In genomic region chrX:21853578-21853977, GRCh38 we compare ENCODE assay signal across 22 cellular contexts. TPM values are rescaled to one million over a fixed set of nuclear protein-coding genes. Genes with fewer than 3 reads are reported as not detected.
DNase-seq lines count a peak whose midpoint lies in the region; ATAC-seq, FAIRE-seq and TF ChIP-seq lines count a peak whose summit lies in the region.
"Had no signal": no experiment of that assay in that cellular context is flagged by ENCODE, and none has a peak within 500 bp of the region (broad histone marks: within the 10 kb centered on the region; RNA-seq: fewer than 3 reads in every experiment).

No MANE protein-coding gene starts in this region.

- POLR2A ChIA-PET in A549 (lab: Yijun Ruan, JAX): no interaction called here
- POLR2A ChIA-PET in HCT116 (lab: Charles Lee): no interaction called here
- POLR2A ChIA-PET in IMR-90 (lab: Charles Lee; ENCODE audit: unreplicated experiment): no interaction called here
- POLR2A ChIA-PET in K562 (lab: Yijun Ruan, JAX): no interaction called here

- H3K4me2 ChIP-seq in A549 (no peak overlapping the region), HCT116 (ENCODE audit: low read length) (no peak overlapping the region), IMR-90 (ENCODE audit: low read depth, low read length) (no peak overlapping the region), K562 (ENCODE audit: insufficient read depth, low read length) (no peak overlapping the region)
- H3K4me2 ChIP-seq: BLaER1 treated with 17β-estradiol and CSF1 and Interleukin-3, amounts not matched to agents 10 nM and 100 nM had no signal

- FAIRE-seq in A549 (lab: Jason Lieb, UNC): peak; percentile 80
- FAIRE-seq in K562 (lab: Jason Lieb, UNC): no peak
- FAIRE-seq: D721Med, G401.6, GM12891, GM19239 had no signal

- RAD21 ChIA-PET in HCT116 (lab: Charles Lee; ENCODE audit: low non-redundant PET in 1 of 2, low total read pairs in 2 of 2, uncharacterized antibody in 2 of 2, unreplicated experiment in 2 of 2): no interaction called here

- no peak overlapping the region for H2AK9ac ChIP-seq in IMR-90 (replicated peaks; ENCODE audit: low read depth, low read length, poor library complexity)

- no peak overlapping the region for H2AK5ac ChIP-seq in IMR-90 (ENCODE audit: low read depth, low read length)

- H3K36me3 ChIP-seq in HCT116 (ENCODE audit: control insufficient read depth in 1 of 2, insufficient read depth in 2 of 2, low read length in 2 of 2) (no peaks in the 10 kb centered on the region; a peak in 1 of 4 replicates), IMR-90 (ENCODE audit: control insufficient read depth, insufficient read depth, low read length) (peaks cover 11% of the 10 kb centered on the region), K562 (ENCODE audit: control insufficient read depth, insufficient read depth, low read length) (peaks cover 26% of the 10 kb centered on the region; the same call in 2 of the 3 replicates)

- no peak overlapping the region for H3K9ac ChIP-seq in HCT116 (ENCODE audit: low read length)
- no peak overlapping the region for H3K9ac ChIP-seq in IMR-90 (ENCODE audit: low read depth, low read length)
- no peak overlapping the region for H3K9ac ChIP-seq in K562 (ENCODE audit: insufficient read depth in 1 of 2, low read depth in 2 of 2, low read length in 2 of 2)
- H3K9ac ChIP-seq: BLaER1 treated with 17β-estradiol and CSF1 and Interleukin-3, amounts not matched to agents 10 nM and 100 nM had no signal

- H3K9me1 ChIP-seq in IMR-90 (ENCODE audit: insufficient read depth, low read length) (no peaks in the 10 kb centered on the region), K562 (ENCODE audit: control insufficient read depth, insufficient read depth, low read length) (no peaks in the 10 kb centered on the region)

- H3K79me1 ChIP-seq in IMR-90 (ENCODE audit: low read depth in 1 of 2, low read length in 2 of 2): no peaks in the 10 kb centered on the region

- TF ChIP-seq EP300 in A549 (IDR thresholded peaks at IDR 0.05) (no peak), K562 (IDR thresholded peaks at IDR 0.05; ENCODE audit: low read length) (no peak)

- no peak overlapping the region for H2BK120ac ChIP-seq in IMR-90 (ENCODE audit: low read depth, low read length)

- H4K20me1 ChIP-seq in HCT116 (ENCODE audit: insufficient read depth) (no peaks in the 10 kb centered on the region), IMR-90 (ENCODE audit: insufficient read depth, low read length) (no peaks in the 10 kb centered on the region), K562 (replicated peaks; ENCODE audit: control insufficient read depth, insufficient read depth, low read length) (no peaks in the 10 kb centered on the region)
- H4K20me1 ChIP-seq: BLaER1 treated with 17β-estradiol and CSF1 and Interleukin-3, amounts not matched to agents 10 nM and 100 nM had no signal

- no peaks in the 10 kb centered on the region for H3K9me2 ChIP-seq in HCT116 (ENCODE audit: insufficient read depth)

- in situ Hi-C loops in IMR-90 (cut with MboI; ENCODE audit: low sequenced_read_pairs): no loop called here
- in situ Hi-C loops in K562 (cut with MboI): no loop called here

- ATAC-seq in A549 (no peak), HCT116 (no peak), IMR-90 (ENCODE audit: low read depth) (no peak), K562 (no peak), HG02588 (IDR thresholded peaks at IDR 0.05; ENCODE audit: unreplicated experiment) (no peak)
- ATAC-seq: CD8-positive, alpha-beta T cell had no signal

- H3K14ac ChIP-seq in IMR-90 (replicated peaks; ENCODE audit: low read depth, low read length): no peak overlapping the region

- H2BK20ac ChIP-seq in IMR-90 (ENCODE audit: low read depth, low read length): no peak overlapping the region

- TF ChIP-seq RAD21 in A549 (conservative IDR thresholded peaks at IDR 0.05 in 1 of 2, IDR thresholded peaks at IDR 0.05 in 1 of 2): no peak
- no peak for TF ChIP-seq RAD21 in HCT116 (IDR thresholded peaks at IDR 0.05; ENCODE audit: low read depth)
- TF ChIP-seq RAD21 in IMR-90 (IDR thresholded peaks at IDR 0.05; ENCODE audit: low read length): no peak
- no peak for TF ChIP-seq RAD21 in K562 (CRISPR knock-in tag; conservative IDR thresholded peaks at IDR 0.05 in 1 of 2, IDR thresholded peaks at IDR 0.05 in 1 of 2)

- H3K27ac ChIP-seq in A549: no peak overlapping the region
- H3K27ac ChIP-seq in HCT116 (ENCODE audit: low read depth, low read length): no peak overlapping the region
- H3K27ac ChIP-seq in IMR-90 (ENCODE audit: insufficient read depth, low read length): no peak overlapping the region
- no peak overlapping the region for H3K27ac ChIP-seq in K562 (ENCODE audit: extremely low read depth, low read depth, low read length)
- H3K27ac ChIP-seq: BLaER1 treated with 17β-estradiol and CSF1 and Interleukin-3, amounts not matched to agents 10 nM and 100 nM; C4-2B had no signal

- H3K56ac ChIP-seq in IMR-90 (ENCODE audit: extremely low read depth, insufficient read depth, low read length): no peak overlapping the region

- H2BK5ac ChIP-seq in IMR-90 (ENCODE audit: low read depth, low read length, poor library complexity, severe bottlenecking): no peak overlapping the region

- H2AFZ ChIP-seq in HCT116 (ENCODE audit: low read depth, low read length, poor library complexity, severe bottlenecking) (no peak overlapping the region), IMR-90 (replicated peaks; ENCODE audit: low read length, poor library complexity) (no peak overlapping the region), K562 (ENCODE audit: low read depth, low read length) (no peak overlapping the region)

- H3K9me3 ChIP-seq in A549 (no peaks in the 10 kb centered on the region), HCT116 (ENCODE audit: control insufficient read depth in 1 of 2, insufficient read depth in 1 of 2, low read depth in 1 of 2, low read length in 2 of 2) (no peaks in the 10 kb centered on the region), IMR-90 (ENCODE audit: control insufficient read depth, insufficient read depth, low read length) (peaks cover 2% of the 10 kb centered on the region; the same call in 1 of the 2 replicates), K562 (replicated peaks; ENCODE audit: control insufficient read depth, insufficient read depth, low read depth, low read length) (no peaks in the 10 kb centered on the region; the same call in 1 of the 2 replicates)
- H3K9me3 ChIP-seq: Caco-2 had no signal

- no peak overlapping the region for H3K23ac ChIP-seq in IMR-90 (ENCODE audit: low read depth, low read length)

- TSS peak; percentile 11 for BruUV-seq in HCT116 (replicated peaks; lab: Mats Ljungman, UMichigan)
- BruUV-seq in IMR-90 (replicated peaks; lab: Mats Ljungman, UMichigan): no TSS peak
- BruUV-seq in K562 (replicated peaks; lab: Mats Ljungman, UMichigan): no TSS peak

- no peak for TF ChIP-seq POLR2A in A549 (IDR thresholded peaks at IDR 0.05; ENCODE audit: low read length)
- TF ChIP-seq POLR2A in HCT116 (IDR thresholded peaks at IDR 0.05; ENCODE audit: borderline replicate concordance, extremely low read depth, insufficient read depth, insufficient read length): no peak
- no peak for TF ChIP-seq POLR2A in IMR-90 (IDR thresholded peaks at IDR 0.05; ENCODE audit: low read depth, low read length)
- no peak for TF ChIP-seq POLR2A in K562 (conservative IDR thresholded peaks at IDR 0.05)

- intact Hi-C loops in HCT116 (cut with micrococcal nuclease): no loop called here
- intact Hi-C loops in IMR-90 (cut with micrococcal nuclease): no loop called here
- intact Hi-C loops in K562 (cut with micrococcal nuclease): no loop called here

- H3K4me1 ChIP-seq in A549 (no peaks in the 10 kb centered on the region), HCT116 (ENCODE audit: control insufficient read depth in 1 of 2, insufficient read depth in 2 of 2, low read length in 2 of 2) (no peaks in the 10 kb centered on the region), IMR-90 (ENCODE audit: control insufficient read depth, insufficient read depth, low read length) (no peaks in the 10 kb centered on the region), K562 (replicated peaks in 1 of 2; ENCODE audit: control insufficient read depth in 2 of 2, insufficient read depth in 2 of 2, low read length in 2 of 2) (no peaks in the 10 kb centered on the region)
- H3K4me1 ChIP-seq: Caco-2 had no signal

- DNase-seq in A549 (ENCODE audit: low read depth in 1 of 2, low spot score in 1 of 2) (no peak), HCT116 (ENCODE audit: low read depth, low spot score) (no peak), IMR-90 (no peak), K562 (ENCODE audit: extremely low read depth in 1 of 4, low spot score in 3 of 4) (no peak), DMS53 (lab: John Stamatoyannopoulos, UW) (no peak), NCI-H2107 (lab: John Stamatoyannopoulos, UW) (no peak), DMS53 treated with DMSO at 0.1 percent for 48 hours (lab: John Stamatoyannopoulos, UW; ENCODE audit: unreplicated experiment) (no peak)
- DNase-seq: 8988T; AML-193; Caco-2; Calu3; CD4-positive, alpha-beta T cell; CD8-positive, alpha-beta T cell; DMS79 treated with DMSO at 0.1 percent for 48 hours; GF-D8 had no signal

- H3K4me3 ChIP-seq in A549: no peak overlapping the region
- H3K4me3 ChIP-seq in HCT116 (replicated peaks in 1 of 2; ENCODE audit: low read depth in 1 of 2, low read length in 2 of 2): no peak overlapping the region
- H3K4me3 ChIP-seq in IMR-90 (ENCODE audit: insufficient read depth, low read depth, low read length): no peak overlapping the region
- no peak overlapping the region for H3K4me3 ChIP-seq in K562
- H3K4me3 ChIP-seq: BLaER1 treated with 17β-estradiol and CSF1 and Interleukin-3, amounts not matched to agents 10 nM and 100 nM had no signal

- no peaks in the 10 kb centered on the region for H3K27me3 ChIP-seq in HCT116 (ENCODE audit: insufficient read depth, low read length)
- no peaks in the 10 kb centered on the region for H3K27me3 ChIP-seq in IMR-90 (ENCODE audit: control insufficient read depth, insufficient read depth, low read length)
- no peaks in the 10 kb centered on the region for H3K27me3 ChIP-seq in K562 (ENCODE audit: control insufficient read depth in 2 of 2, insufficient read depth in 2 of 2, low read length in 2 of 2)
- H3K27me3 ChIP-seq: BLaER1 treated with 17β-estradiol and CSF1 and Interleukin-3, amounts not matched to agents 10 nM and 100 nM had no signal

- dilution Hi-C loops in IMR-90 (cut with HindIII; ENCODE audit: low sequenced_read_pairs, unreplicated experiment): no loop called here

- TF ChIP-seq CTCF in A549 (IDR thresholded peaks at IDR 0.05) (no peak), HCT116 (IDR thresholded peaks at IDR 0.05 in 2 of 3, conservative IDR thresholded peaks at IDR 0.05 in 1 of 3; ENCODE audit: borderline replicate concordance in 1 of 3, insufficient read depth in 1 of 3, low read depth in 2 of 3, low read length in 2 of 3) (no peak), IMR-90 (conservative IDR thresholded peaks at IDR 0.05; ENCODE audit: low read depth, low read length) (no peak), K562 (IDR thresholded peaks at IDR 0.05 in 2 of 3, conservative IDR thresholded peaks at IDR 0.05 in 1 of 3; ENCODE audit: insufficient read depth in 2 of 3, low read depth in 1 of 3, low read length in 3 of 3) (no peak)

- H3K18ac ChIP-seq in IMR-90 (ENCODE audit: low read depth, low read length): no peak overlapping the region

- no peak overlapping the region for H3K4ac ChIP-seq in IMR-90 (ENCODE audit: low read depth, low read length)

- H4K5ac ChIP-seq in IMR-90 (ENCODE audit: low read depth, low read length): no peak overlapping the region

- no peak overlapping the region for H4K91ac ChIP-seq in IMR-90 (ENCODE audit: insufficient read depth, low read depth, low read length)

- H2BK15ac ChIP-seq in IMR-90 (ENCODE audit: low read depth, low read length): no peak overlapping the region

- no peak overlapping the region for H4K8ac ChIP-seq in IMR-90 (ENCODE audit: low read depth in 2 of 2, low read length in 2 of 2)

- CTCF ChIA-PET in A549 (lab: Yijun Ruan, JAX) (no interaction called here), HCT116 (lab: Charles Lee) (no interaction called here), IMR-90 (lab: Yijun Ruan, JAX) (no interaction called here), K562 (lab: Yijun Ruan, JAX; ENCODE audit: low intra/inter-chr PET ratio) (no interaction called here)

- no peaks in the 10 kb centered on the region for H3K79me2 ChIP-seq in HCT116 (ENCODE audit: insufficient read depth, low read length)
- no peaks in the 10 kb centered on the region for H3K79me2 ChIP-seq in K562 (ENCODE audit: control insufficient read depth, insufficient read depth, low read length)

RNA-seq across cellular contexts. Expression of gene YY2, which starts 2.2 kb away (rescaled TPM):
- polyA plus RNA-seq in A549 (2011; rRNA removed) (1.8 and 2.2 TPM in 2 replicates), A549 (2017; fragmentation: RNase III; extraction: RNeasy Plus Mini Kit Qiagen cat#74134 plus additional on column Dnase treatment) (2.6 to 3.2 TPM (median 3.2 TPM) in 3 replicates), IMR-90 (2012; rRNA removed) (2.5 TPM in 2 replicates), K562 (2011; rRNA removed) (1.1 and 1.2 TPM in 2 replicates), K562 (2014; fragmentation: Illumina TruSeq; extraction: Trizol) (1.9 and 2.4 TPM in 2 replicates), K562 (2014; fragmentation: Nextera tagmentation; extraction: Ambion mirVana) (under 1 TPM; 0.77 to 0.87 TPM), K562 (2014; rRNA removed) (0.53 and 1.7 TPM in 2 replicates)
- polyA plus RNA-seq in A549 (2012; cell fraction: cytosol; rRNA removed): 1.4 and 1.5 TPM in 2 replicates
- 3.8 and 4.2 TPM in 2 replicates for polyA plus RNA-seq in A549 (2012; cell fraction: nucleus; rRNA removed)
- polyA minus RNA-seq in A549 (2011; rRNA and poly(A)+ RNA removed): 1.3 and 1.8 TPM in 2 replicates
- total RNA-seq in HCT116 (2021; ENCODE audit: unreplicated experiment) (2.7 TPM), IMR-90 (2012; rRNA removed) (0.72 and 1.1 TPM in 2 replicates), K562 (2014; rRNA removed) (1.0 TPM in 2 replicates), K562 (2014; rRNA removed; fragmentation: Illumina TruSeq; extraction: Trizol) (1.0 and 1.3 TPM in 2 replicates), K562 (2015; rRNA removed; fragmentation: Illumina TruSeq; extraction: Trizol) (1.0 and 1.2 TPM in 2 replicates), K562 (2021) (2.2 TPM in 2 replicates)
- 0.72 and 0.76 TPM in 2 replicates for polyA plus RNA-seq in HCT116 (2012)
- 1.1 and 1.2 TPM in 2 replicates for polyA plus RNA-seq in IMR-90 (2012; cell fraction: cytosol; rRNA removed)
- polyA plus RNA-seq in IMR-90 (2012; cell fraction: nucleus; rRNA removed; ENCODE audit: low replicate concordance): 2.6 and 2.7 TPM in 2 replicates
- total RNA-seq in K562 (2011; cell fraction: chromatin; rRNA removed; ENCODE audit: low replicate concordance): 1.4 and 6.4 TPM in 2 replicates
- total RNA-seq in K562 (2011; cell fraction: nucleolus; rRNA removed): 1.2 and 2.0 TPM in 2 replicates
- 4.2 and 7.0 TPM in 2 replicates for total RNA-seq in K562 (2011; cell fraction: nucleoplasm; rRNA removed)
- polyA plus RNA-seq in K562 (2011; cell fraction: cytosol; rRNA removed): 1.0 and 1.3 TPM in 2 replicates
- polyA plus RNA-seq in K562 (2011; cell fraction: nucleus; rRNA removed): 1.1 and 1.9 TPM in 2 replicates
- polyA plus RNA-seq in K562 (2012): 2.0 and 2.3 TPM in 2 replicates
- 1.7 and 1.9 TPM in 2 replicates for polyA minus RNA-seq in K562 (2011; rRNA and poly(A)+ RNA removed)
- polyA minus RNA-seq in K562 (2011; cell fraction: cytosol; rRNA and poly(A)+ RNA removed): 1.0 and 1.6 TPM in 2 replicates
- 1.1 and 1.8 TPM in 2 replicates for polyA minus RNA-seq in K562 (2011; cell fraction: nucleus; rRNA and poly(A)+ RNA removed)

RNA-seq across cellular contexts. Expression of gene MBTPS2, which starts 14.2 kb away (rescaled TPM):
- polyA plus RNA-seq in A549 (2011; rRNA removed): 56.5 and 65.6 TPM in 2 replicates
- polyA plus RNA-seq in A549 (2012; cell fraction: cytosol; rRNA removed): 13.3 and 14.7 TPM in 2 replicates
- polyA plus RNA-seq in A549 (2012; cell fraction: nucleus; rRNA removed): 8.7 and 9.6 TPM in 2 replicates
- 24.0 to 24.7 TPM (median 24.3 TPM) in 3 replicates for polyA plus RNA-seq in A549 (2017; fragmentation: RNase III; extraction: RNeasy Plus Mini Kit Qiagen cat#74134 plus additional on column Dnase treatment)
- polyA minus RNA-seq in A549 (2011; rRNA and poly(A)+ RNA removed): 42.7 and 44.0 TPM in 2 replicates
- total RNA-seq in HCT116 (2021; ENCODE audit: unreplicated experiment): 16.9 TPM
- polyA plus RNA-seq in HCT116 (2012): 7.2 and 9.5 TPM in 2 replicates
- total RNA-seq in IMR-90 (2012; rRNA removed): 4.7 and 6.9 TPM in 2 replicates
- 10.2 and 12.4 TPM in 2 replicates for polyA plus RNA-seq in IMR-90 (2012; rRNA removed)
- 2.6 and 3.7 TPM in 2 replicates for polyA plus RNA-seq in IMR-90 (2012; cell fraction: cytosol; rRNA removed)
- polyA plus RNA-seq in IMR-90 (2012; cell fraction: nucleus; rRNA removed; ENCODE audit: low replicate concordance): 1.3 and 5.8 TPM in 2 replicates
- 13.0 and 22.6 TPM in 2 replicates for total RNA-seq in K562 (2011; cell fraction: chromatin; rRNA removed; ENCODE audit: low replicate concordance)
- 12.0 and 14.2 TPM in 2 replicates for total RNA-seq in K562 (2011; cell fraction: nucleolus; rRNA removed)
- total RNA-seq in K562 (2011; cell fraction: nucleoplasm; rRNA removed): 21.8 and 31.3 TPM in 2 replicates
- 2.3 and 3.2 TPM in 2 replicates for total RNA-seq in K562 (2014; rRNA removed)
- 3.1 and 4.1 TPM in 2 replicates for total RNA-seq in K562 (2014; rRNA removed; fragmentation: Illumina TruSeq; extraction: Trizol)
- total RNA-seq in K562 (2015; rRNA removed; fragmentation: Illumina TruSeq; extraction: Trizol): 2.5 and 2.7 TPM in 2 replicates
- 9.6 and 10.4 TPM in 2 replicates for total RNA-seq in K562 (2021)
- polyA plus RNA-seq in K562 (2011; rRNA removed): 13.4 and 18.7 TPM in 2 replicates
- 5.2 and 10.0 TPM in 2 replicates for polyA plus RNA-seq in K562 (2011; cell fraction: cytosol; rRNA removed)
- 7.0 and 7.8 TPM in 2 replicates for polyA plus RNA-seq in K562 (2011; cell fraction: nucleus; rRNA removed)
- 7.7 and 11.1 TPM in 2 replicates for polyA plus RNA-seq in K562 (2012)
- 8.9 and 10.4 TPM in 2 replicates for polyA plus RNA-seq in K562 (2014; fragmentation: Illumina TruSeq; extraction: Trizol)
- 1 to 10 TPM; 3.9 to 4.0 TPM for polyA plus RNA-seq in K562 (2014; fragmentation: Nextera tagmentation; extraction: Ambion mirVana)
- 7.5 and 12.0 TPM in 2 replicates for polyA plus RNA-seq in K562 (2014; rRNA removed)
- 27.8 and 31.6 TPM in 2 replicates for polyA minus RNA-seq in K562 (2011; rRNA and poly(A)+ RNA removed)
- 7.1 and 8.5 TPM in 2 replicates for polyA minus RNA-seq in K562 (2011; cell fraction: cytosol; rRNA and poly(A)+ RNA removed)
- 5.9 and 9.3 TPM in 2 replicates for polyA minus RNA-seq in K562 (2011; cell fraction: nucleus; rRNA and poly(A)+ RNA removed)

Comparison
In these comparisons a context has a peak if more than half of its experiments do, and no peak if none do; other contexts are left out.
1. Of the 35 proteins assayed by ChIP-seq in both K562 and A549: peak only in K562: none; only in A549: MAFK; in both: none; in neither: 34.